9 cellular contexts compared by ENCODE assay signal in genomic region chr3:52891615-52892081, GRCh38. TPM values are rescaled to one million over a fixed set of nuclear protein-coding genes. Genes with fewer than 3 reads are reported as not detected.
DNase-seq lines count a peak whose midpoint lies in the region; ATAC-seq and TF ChIP-seq lines count a peak whose summit lies in the region.
"Had no signal": no experiment of that assay in that cellular context is flagged by ENCODE, and none has a peak within 500 bp of the region (broad histone marks: within the 10 kb centered on the region; RNA-seq: fewer than 3 reads in every experiment).

No MANE protein-coding gene starts in this region.

- no peak overlapping the region for H3K23ac ChIP-seq in mesendoderm (ENCODE audit: low read length)

- no peak overlapping the region for H3K4ac ChIP-seq in mesendoderm (ENCODE audit: low read depth, low read length)

- DNase-seq in AML-193 (lab: John Stamatoyannopoulos, UW) (peak; percentile 99 to 100), Karpas-422 (peak; percentile 70), cardiac fibroblast (ENCODE audit: low read depth in 2 of 2) (peak; percentile 24 to 42), myocyte (ENCODE audit: low read depth) (peak; percentile 13), mesendoderm (no peak), foreskin keratinocyte (no peak)
- no peak for DNase-seq in stimulated activated naive CD4-positive, alpha-beta T cell (lab: John Stamatoyannopoulos, UW)
- DNase-seq: NCI-H446 treated with DMSO at 0.1 percent for 48 hours had no signal

- H2BK15ac ChIP-seq in mesendoderm (replicated peaks; ENCODE audit: low read depth): no peak overlapping the region

- no peak overlapping the region for H2BK5ac ChIP-seq in mesendoderm (ENCODE audit: low read length)

- H3K18ac ChIP-seq in mesendoderm (ENCODE audit: low read length): no peak overlapping the region

- no peak overlapping the region for H2AK5ac ChIP-seq in mesendoderm (ENCODE audit: low read length)

- H3K9ac ChIP-seq in Karpas-422 (ENCODE audit: low read length) (peak overlapping the region; percentile 3; the same call in 1 of the 2 replicates), mesendoderm (ENCODE audit: low read length) (no peak overlapping the region)

- peaks cover 5% of the 10 kb centered on the region for H3K36me3 ChIP-seq in Karpas-422 (ENCODE audit: insufficient read depth, low read length)
- H3K36me3 ChIP-seq in mesendoderm (ENCODE audit: control insufficient read depth, insufficient read depth, low read length): no peaks in the 10 kb centered on the region

- H3K9me2 ChIP-seq in Karpas-422 (replicated peaks; ENCODE audit: insufficient read depth, low read length): no peaks in the 10 kb centered on the region

- H3K79me2 ChIP-seq in Karpas-422 (ENCODE audit: low read length) (peaks cover 93% of the 10 kb centered on the region), mesendoderm (ENCODE audit: control insufficient read depth, insufficient read depth, low read length) (peaks cover 3% of the 10 kb centered on the region)

- H3K9me3 ChIP-seq in Karpas-422 (ENCODE audit: low read length): no peaks in the 10 kb centered on the region

- H3K4me3 ChIP-seq in Karpas-422 (ENCODE audit: low read length): no peak overlapping the region
- H3K4me3 ChIP-seq in cardiac fibroblast (replicated peaks in 1 of 2; ENCODE audit: low read depth in 2 of 2, low read length in 2 of 2): no peak overlapping the region
- H3K4me3 ChIP-seq in mesendoderm (ENCODE audit: low read length): no peak overlapping the region

- WGBS in mesendoderm (ENCODE audit: extremely low coverage, insufficient coverage, low lambda C conversion rate): no CpG with 5 or more reads among the region's 2 CpGs

- H3K4me2 ChIP-seq in Karpas-422 (ENCODE audit: low read depth, low read length, poor library complexity, severe bottlenecking) (peak overlapping the region; percentile 95), mesendoderm (ENCODE audit: low read length) (no peak overlapping the region)

- no peak for TF ChIP-seq CTCF in cardiac fibroblast (IDR thresholded peaks at IDR 0.05; ENCODE audit: low read depth, low read length)
- no peak for TF ChIP-seq CTCF in foreskin keratinocyte (conservative IDR thresholded peaks at IDR 0.05)

- H2AFZ ChIP-seq in Karpas-422 (ENCODE audit: low read length): no peak overlapping the region

- H3K79me1 ChIP-seq in mesendoderm (ENCODE audit: low read length): peaks cover 17% of the 10 kb centered on the region

- H3K27me3 ChIP-seq in Karpas-422 (ENCODE audit: low read length) (no peaks in the 10 kb centered on the region), mesendoderm (ENCODE audit: insufficient read depth, low read length, poor library complexity) (no peaks in the 10 kb centered on the region), foreskin keratinocyte (no peaks in the 10 kb centered on the region)

- no peak overlapping the region for H4K5ac ChIP-seq in mesendoderm (ENCODE audit: low read length)

- no peak overlapping the region for H2BK120ac ChIP-seq in mesendoderm (ENCODE audit: low read depth, low read length)

- no peaks in the 10 kb centered on the region; the same call in 1 of the 2 replicates for H4K20me1 ChIP-seq in Karpas-422 (ENCODE audit: insufficient read depth, low read depth, low read length)

- no peak overlapping the region for H4K8ac ChIP-seq in mesendoderm (ENCODE audit: low read depth, low read length)

- peaks cover 55% of the 10 kb centered on the region for H3K4me1 ChIP-seq in Karpas-422 (ENCODE audit: low read length)
- no peaks in the 10 kb centered on the region for H3K4me1 ChIP-seq in mesendoderm (ENCODE audit: control insufficient read depth, low read depth, low read length)
- peaks cover 6% of the 10 kb centered on the region for H3K4me1 ChIP-seq in foreskin keratinocyte

- peak overlapping the region; percentile 44; the same call in 1 of the 2 replicates for H3K27ac ChIP-seq in Karpas-422 (ENCODE audit: low read length)
- H3K27ac ChIP-seq in mesendoderm (ENCODE audit: low read depth, low read length): no peak overlapping the region
- H3K27ac ChIP-seq in foreskin keratinocyte: no peak overlapping the region

- ATAC-seq in HG02798 (IDR thresholded peaks at IDR 0.05; ENCODE audit: poor library complexity, unreplicated experiment) (no peak), foreskin keratinocyte (no peak)

- no peak overlapping the region for H3K56ac ChIP-seq in mesendoderm (ENCODE audit: low read length)

RNA-seq across cellular contexts. Expression of gene STIMATE, which starts 5.7 kb away (rescaled TPM):
- 25.0 and 39.6 TPM in 2 replicates for total RNA-seq in Karpas-422 (2014; rRNA removed; shearing (Covaris generic); ENCODE audit: low replicate concordance)
- 8.9 and 9.2 TPM in 2 replicates for total RNA-seq in myocyte
- 17.2 TPM for polyA plus RNA-seq in myocyte (2012)
- polyA plus RNA-seq in mesendoderm (2013, experiment 1 of 2): 19.3 TPM
- polyA plus RNA-seq in mesendoderm (2013, experiment 2 of 2): 20.8 TPM
- total RNA-seq in foreskin keratinocyte: 16.9 and 17.2 TPM in 2 replicates
- polyA plus RNA-seq in foreskin keratinocyte: 13.5 and 16.3 TPM in 2 replicates

RNA-seq across cellular contexts. Expression of gene MUSTN1, which starts 56.8 kb away (rescaled TPM):
- 2.4 TPM in 1 of 2 replicates, not detected in the other for total RNA-seq in Karpas-422 (2014; rRNA removed; shearing (Covaris generic); ENCODE audit: low replicate concordance)
- total RNA-seq in myocyte (78.0 and 84.9 TPM in 2 replicates), foreskin keratinocyte (0.65 and 1.2 TPM in 2 replicates)
- polyA plus RNA-seq in myocyte (2012): 25.3 TPM
- polyA plus RNA-seq in mesendoderm (2013, experiment 1 of 2): 2.3 TPM
- 1.4 TPM for polyA plus RNA-seq in mesendoderm (2013, experiment 2 of 2)
- 0.80 and 0.84 TPM in 2 replicates for polyA plus RNA-seq in foreskin keratinocyte

Comparison
In these comparisons a context has a peak if more than half of its experiments do, and no peak if none do; other contexts are left out.
1. DNase-seq: peak in AML-193 (2 of 2), Karpas-422 (single experiment), cardiac fibroblast (2 of 2) and myocyte (single experiment); none in stimulated activated naive CD4-positive, alpha-beta T cell (0 of 6), mesendoderm (single experiment) and foreskin keratinocyte (0 of 2).
2. RNA of gene MUSTN1, which starts 56.8 kb away (total RNA-seq): 78.0 to 84.9 TPM in myocyte; 0.65 to 1.2 TPM in foreskin keratinocyte and 2.4 TPM in Karpas-422; every median in the first group is over 10 times any median in the second.